30 cellular contexts compared by ENCODE assay signal in genomic region chr7:42311195-42311594, GRCh38.
DNase-seq lines count a peak whose midpoint lies in the region; TF ChIP-seq lines count a peak whose summit lies in the region.
"Had no signal": no experiment of that assay in that cellular context is flagged by ENCODE, and none has a peak within 500 bp of the region (broad histone marks: within the 10 kb centered on the region; RNA-seq: fewer than 3 reads in every experiment).

No MANE protein-coding gene starts in this region.

- DNase-seq in DMS53 (lab: John Stamatoyannopoulos, UW) (peak; percentile 30), DMS53 treated with DMSO at 0.1 percent for 48 hours (lab: John Stamatoyannopoulos, UW; ENCODE audit: unreplicated experiment) (no peak), adipocyte (ENCODE audit: low read depth) (no peak), HUDEP-2 (lab: John Stamatoyannopoulos, UW; ENCODE audit: unreplicated experiment in 76 of 76) (no peak), inferior parietal cortex (ENCODE audit: extremely low spot score) (no peak)
- DNase-seq: 8988T; ACHN; AML-193; BE2C; C1 segment of cervical spinal cord; Caco-2; Calu3; CD4-positive, alpha-beta memory T cell; CD4-positive, alpha-beta T cell; CD4-positive, CD25-positive, alpha-beta regulatory T cell; CD8-positive, alpha-beta memory T cell; CD8-positive, alpha-beta T cell; COR-L47; DMS 273 treated with DMSO at 0.1 percent for 48 hours; DMS153; DMS79; DMS79 treated with DMSO at 0.1 percent for 48 hours; DND-41; EL had no signal

- H3K9ac ChIP-seq in adipocyte (ENCODE audit: low read length) = no peak overlapping the region
- H3K9ac ChIP-seq: BLaER1; BLaER1 treated with 17β-estradiol and CSF1 and Interleukin-3, amounts not matched to agents 10 nM and 100 nM had no signal

- no peak for TF ChIP-seq CTCF in HEK293 (tag by site-specific recombination; IDR thresholded peaks at IDR 0.05)

- H3K9me3 ChIP-seq in HEK293 (ENCODE audit: control insufficient read depth, insufficient read depth, low read depth, low read length) (no peaks in the 10 kb centered on the region), adipocyte (ENCODE audit: control insufficient read depth, low read length) (peaks cover 26% of the 10 kb centered on the region)
- H3K9me3 ChIP-seq: A549, BE2C had no signal

- POLR2A ChIA-PET in HEK293 (lab: Yijun Ruan, JAX) = no interaction called here

- H3K27me3 ChIP-seq in adipocyte (replicated peaks; ENCODE audit: control insufficient read depth, insufficient read depth, low read length) = no peaks in the 10 kb centered on the region
- H3K27me3 ChIP-seq: BE2C; BLaER1; BLaER1 treated with 17β-estradiol and CSF1 and Interleukin-3, amounts not matched to agents 10 nM and 100 nM had no signal

- CTCF ChIA-PET in HEK293 (lab: Yijun Ruan, JAX) = interaction anchor here (0.7 to 0.9 kb wide), 2 partner anchors 20 to 38 kb away, joined by 3 to 4 read pairs; no protein-coding TSS in a partner anchor

- H3K4me1 ChIP-seq in HEK293 (ENCODE audit: control insufficient read depth, insufficient read depth, low read length) (peaks cover 13% of the 10 kb centered on the region; the same call in 1 of the 2 replicates), adipocyte (ENCODE audit: control insufficient read depth, insufficient read depth, low read length) (peaks cover 12% of the 10 kb centered on the region)
- H3K4me1 ChIP-seq: A549, BE2C, Caco-2 had no signal

- no peaks in the 10 kb centered on the region for H3K36me3 ChIP-seq in HEK293 (ENCODE audit: control insufficient read depth in 2 of 2, insufficient read depth in 1 of 2, low read length in 2 of 2)
- H3K36me3 ChIP-seq in adipocyte (ENCODE audit: control insufficient read depth, insufficient read depth, low read length, severe bottlenecking) = no peaks in the 10 kb centered on the region
- H3K36me3 ChIP-seq: BE2C; BLaER1; BLaER1 treated with 17β-estradiol and CSF1 and Interleukin-3, amounts not matched to agents 10 nM and 100 nM had no signal

- H3K27ac ChIP-seq in HEK293 (ENCODE audit: extremely low read depth, low read depth, low read length) = no peak overlapping the region
- H3K27ac ChIP-seq: 22Rv1; A549; BLaER1; BLaER1 treated with 17β-estradiol and CSF1 and Interleukin-3, amounts not matched to agents 10 nM and 100 nM; C4-2B had no signal

- H3K4me3 ChIP-seq in HEK293 (ENCODE audit: low read depth, low read length) (no peak overlapping the region), adipocyte (ENCODE audit: low read length) (peak overlapping the region; percentile 20)
- H3K4me3 ChIP-seq: A549; BLaER1; BLaER1 treated with 17β-estradiol and CSF1 and Interleukin-3, amounts not matched to agents 10 nM and 100 nM had no signal

TF ChIP-seq in HEK293, 187 proteins besides CTCF, POLR2A, EP300 and RAD21:
- TF ChIP-seq ZNF133 (tag by site-specific recombination; IDR thresholded peaks at IDR 0.05) (peak; percentile 98), ZNF623 (tag by site-specific recombination; IDR thresholded peaks at IDR 0.05) (no peak)
